1 cellular context compared by ENCODE assay signal in genomic region chr1:207925969-207926368, GRCh38. TPM values are rescaled to one million over a fixed set of nuclear protein-coding genes. Genes with fewer than 3 reads are reported as not detected.
"Had no signal": no experiment of that assay in that cellular context is flagged by ENCODE, and none has a peak within 500 bp of the region (broad histone marks: within the 10 kb centered on the region; RNA-seq: fewer than 3 reads in every experiment).

No MANE protein-coding gene starts in this region.

RNA-seq across cellular contexts. Expression of gene CD34, which starts 15.0 kb away (rescaled TPM):
- polyA plus RNA-seq: immature natural killer cell had no signal
